ENCODE assay signal across 26 cellular contexts in genomic region chr20:25364180-25364788, GRCh38. TPM values are rescaled to one million over a fixed set of nuclear protein-coding genes. Genes with fewer than 3 reads are reported as not detected.
DNase-seq lines count a peak whose midpoint lies in the region; ATAC-seq and TF ChIP-seq lines count a peak whose summit lies in the region.
"Had no signal": no experiment of that assay in that cellular context is flagged by ENCODE, and none has a peak within 500 bp of the region (broad histone marks: within the 10 kb centered on the region; RNA-seq: fewer than 3 reads in every experiment).

No MANE protein-coding gene starts in this region.

- peak; percentile 77 for ATAC-seq in GM23338
- peak; percentile 58 for ATAC-seq in PC-3
- ATAC-seq in memory B cell (ENCODE audit: low read depth), result no peak
- ATAC-seq in HG02798 (IDR thresholded peaks at IDR 0.05; ENCODE audit: poor library complexity, unreplicated experiment), result no peak
- ATAC-seq: left cardiac atrium, right cardiac atrium had no signal

- no TSS peak for BruUV-seq in PC-3 (replicated peaks; lab: Mats Ljungman, UMichigan)

- H3K4me1 Mint-ChIP-seq in GM23338, result peaks cover 24% of the 10 kb centered on the region
- peaks cover 5% of the 10 kb centered on the region for H3K4me1 Mint-ChIP-seq in memory B cell

- H3K4me3 Mint-ChIP-seq in GM23338, result no peak overlapping the region
- no peak overlapping the region for H3K4me3 Mint-ChIP-seq in memory B cell
- H3K4me3 Mint-ChIP-seq: activated naive CD8-positive, alpha-beta T cell treated with anti-CD3 and anti-CD28 coated beads for 36 hours; neural progenitor cell had no signal

- H3K9ac ChIP-seq in PC-3 (ENCODE audit: low read length), result no peak overlapping the region
- H3K9ac ChIP-seq: neural progenitor cell had no signal

- H3K27ac ChIP-seq in GM23338 (ENCODE audit: low read depth) (peak overlapping the region; percentile 59; the same call in 1 of the 2 replicates), PC-3 (ENCODE audit: low read length) (peak overlapping the region; percentile 2; the same call in 1 of the 2 replicates)
- H3K27ac ChIP-seq: ascending aorta, HL-60, neural progenitor cell, RWPE1 had no signal

- H3K4me1 ChIP-seq in GM23338 (ENCODE audit: insufficient read depth), result peaks cover 28% of the 10 kb centered on the region
- H3K4me1 ChIP-seq in PC-3 (ENCODE audit: insufficient read depth, low read length), result peaks cover 17% of the 10 kb centered on the region
- H3K4me1 ChIP-seq: ascending aorta, BE2C, neural progenitor cell had no signal

- H3K4me2 ChIP-seq in GM23338 (peak overlapping the region; percentile 45), PC-3 (ENCODE audit: low read length) (no peak overlapping the region)
- H3K4me2 ChIP-seq: neural progenitor cell had no signal

- POLR2A ChIA-PET in PC-3 (lab: Charles Lee; ENCODE audit: unreplicated experiment), result interaction anchor here (0.6 kb wide), 1 partner anchor 29 kb away, joined by 6 read pairs; no protein-coding TSS in a partner anchor

- 0 out of 2 replicates have a peak, but pooled peaks cover 5% of the 10 kb centered on the region for H3F3A ChIP-seq in GM23338 (replicated peaks; ENCODE audit: low read depth)
- H3F3A ChIP-seq in PC-3 (ENCODE audit: low read length, unreplicated experiment), result no peaks in the 10 kb centered on the region

- peaks cover 99% of the 10 kb centered on the region for H3K79me2 ChIP-seq in GM23338 (replicated peaks; ENCODE audit: insufficient read depth)
- H3K79me2 ChIP-seq in PC-3 (ENCODE audit: low read length), result peaks cover 19% of the 10 kb centered on the region; the same call in 1 of the 2 replicates

- H3K36me3 Mint-ChIP-seq in GM23338 (ENCODE audit: low read depth), result peaks cover 27% of the 10 kb centered on the region
- peaks cover 2% of the 10 kb centered on the region for H3K36me3 Mint-ChIP-seq in memory B cell

- TF ChIP-seq CTCF in GM23338 (conservative IDR thresholded peaks at IDR 0.05; ENCODE audit: low read depth in 2 of 2), result no peak
- no peak for TF ChIP-seq CTCF in PC-3 (conservative IDR thresholded peaks at IDR 0.05; ENCODE audit: low read depth, low read length)
- no peak for TF ChIP-seq CTCF in cardiac fibroblast (IDR thresholded peaks at IDR 0.05; ENCODE audit: low read depth, low read length)

- no peaks in the 10 kb centered on the region for H3K36me3 ChIP-seq in GM23338 (ENCODE audit: insufficient read depth)
- H3K36me3 ChIP-seq in PC-3 (ENCODE audit: low read depth, low read length), result peaks cover 6% of the 10 kb centered on the region; the same call in 1 of the 2 replicates
- H3K36me3 ChIP-seq: ascending aorta, BE2C, neural progenitor cell had no signal

- H3K9me2 ChIP-seq in GM23338 (ENCODE audit: insufficient read depth) (peaks cover 11% of the 10 kb centered on the region; the same call in 1 of the 2 replicates), PC-3 (replicated peaks; ENCODE audit: low read length) (no peaks in the 10 kb centered on the region)

- H3K4me3 ChIP-seq in GM23338 (no peak overlapping the region), PC-3 (ENCODE audit: low read length) (no peak overlapping the region), cardiac fibroblast (replicated peaks in 1 of 2; ENCODE audit: low read depth in 2 of 2, low read length in 2 of 2) (no peak overlapping the region)
- H3K4me3 ChIP-seq: ascending aorta, neural progenitor cell had no signal

- H4K20me1 ChIP-seq in GM23338 (replicated peaks; ENCODE audit: insufficient read depth) (peaks cover 9% of the 10 kb centered on the region; the same call in 1 of the 2 replicates), PC-3 (ENCODE audit: low read length) (no peaks in the 10 kb centered on the region)

- CTCF ChIA-PET in PC-3 (lab: Charles Lee), result no interaction called here

- H3K27ac Mint-ChIP-seq in GM23338 (no peak overlapping the region), memory B cell (peak overlapping the region; percentile 50)
- H3K27ac Mint-ChIP-seq: activated naive CD8-positive, alpha-beta T cell treated with anti-CD3 and anti-CD28 coated beads for 36 hours; neural progenitor cell had no signal

- H3K27me3 ChIP-seq in GM23338 (ENCODE audit: insufficient read depth) (no peaks in the 10 kb centered on the region), PC-3 (ENCODE audit: low read length) (no peaks in the 10 kb centered on the region)
- H3K27me3 ChIP-seq: ascending aorta, BE2C, neural progenitor cell had no signal

- intact Hi-C loops in PC-3 (cut with micrococcal nuclease), result loop anchor here (2.0 kb wide), 1 partner anchor 35 kb away; no protein-coding TSS in a partner anchor

- no peaks in the 10 kb centered on the region for H3K9me3 ChIP-seq in PC-3 (ENCODE audit: low read length)
- H3K9me3 ChIP-seq: ascending aorta had no signal

- H3K9me3 Mint-ChIP-seq in GM23338, result peaks cover 9% of the 10 kb centered on the region; the same call in 2 of the 3 replicates
- H3K9me3 Mint-ChIP-seq in memory B cell, result no peaks in the 10 kb centered on the region

- no peak overlapping the region for H2AFZ ChIP-seq in GM23338
- no peak overlapping the region for H2AFZ ChIP-seq in PC-3 (ENCODE audit: low read length)
- H2AFZ ChIP-seq: neural progenitor cell had no signal

- DNase-seq in GM23338 (ENCODE audit: low spot score) (no peak), PC-3 (peak; percentile 43), cardiac fibroblast (ENCODE audit: low read depth in 2 of 2) (peak; percentile 15 to 41), memory B cell (ENCODE audit: low spot score in 2 of 2) (no peak), glomerular visceral epithelial cell (ENCODE audit: extremely low spot score) (no peak), OCI-M2 (lab: John Stamatoyannopoulos, UW; ENCODE audit: unreplicated experiment) (no peak)
- no peak for DNase-seq in activated CD4-positive, CD25-positive, alpha-beta regulatory T cell (lab: John Stamatoyannopoulos, UW)
- DNase-seq: ACHN; activated CD8-positive, alpha-beta memory T cell treated with anti-CD3 and anti-CD28 coated beads for 24 hours; activated effector memory CD4-positive, alpha-beta T cell treated with Interleukin-2 at 50 U/mL for 16 hours; activated naive CD8-positive, alpha-beta T cell treated with anti-CD3 and anti-CD28 coated beads for 36 hours; BE2C; COR-L47; GF-D8; left cardiac atrium; NCI-H1092 treated with DMSO at 0.1 percent for 48 hours; NCI-H1930; NCI-H774; right cardiac atrium; stimulated activated CD4-positive, alpha-beta T cell treated with anti-CD3 and anti-CD28 coated beads, Interleukin-2, amount 100 ng/mL, for 48 hours; trophoblast cell had no signal

- H3K27me3 Mint-ChIP-seq in GM23338 (ENCODE audit: insufficient read depth, low read depth, poor library complexity) (peaks cover 6% of the 10 kb centered on the region), memory B cell (no peaks in the 10 kb centered on the region)
- H3K27me3 Mint-ChIP-seq: activated naive CD8-positive, alpha-beta T cell treated with anti-CD3 and anti-CD28 coated beads for 36 hours had no signal

TF ChIP-seq in GM23338, 12 proteins besides CTCF, POLR2A, EP300 and RAD21 (continues in another document):
- TF ChIP-seq NANOG (IDR thresholded peaks at IDR 0.05; ENCODE audit: borderline replicate concordance), result no peak
- no peak for TF ChIP-seq STAT1 (IDR thresholded peaks at IDR 0.05; ENCODE audit: unreplicated experiment)
- no peak for TF ChIP-seq CREB1 (CRISPR knock-in tag; IDR thresholded peaks at IDR 0.05; ENCODE audit: low read depth)
- TF ChIP-seq ZNF114 (CRISPR knock-in tag; IDR thresholded peaks at IDR 0.05), result no peak
- no peak for TF ChIP-seq POLR2AphosphoS5 (IDR thresholded peaks at IDR 0.05; ENCODE audit: low read depth)
- TF ChIP-seq ETS1 (IDR thresholded peaks at IDR 0.05), result no peak
- TF ChIP-seq ZNF331 (CRISPR knock-in tag; IDR thresholded peaks at IDR 0.05; ENCODE audit: low read depth), result no peak
- no peak for TF ChIP-seq REST (IDR thresholded peaks at IDR 0.05; ENCODE audit: unreplicated experiment)
- no peak for TF ChIP-seq EZH2 (IDR thresholded peaks at IDR 0.05; ENCODE audit: low read depth, unreplicated experiment)
- TF ChIP-seq JUNB (IDR thresholded peaks at IDR 0.05; ENCODE audit: unreplicated experiment), result no peak

RNA-seq across cellular contexts. Expression of gene ABHD12, which starts 26.4 kb away (rescaled TPM):
- total RNA-seq in GM23338 (2014; rRNA removed; shearing (Covaris generic)), result 57.8 and 63.8 TPM in 2 replicates
- 40.2 and 40.8 TPM in 2 replicates for polyA plus RNA-seq in GM23338 (2016; fragmentation: Nextera tagmentation; extraction: Ambion mirVana)
- total RNA-seq in PC-3 (2014; rRNA removed), result 48.3 and 64.2 TPM in 2 replicates

RNA-seq across cellular contexts. Expression of gene GINS1, which starts 43.2 kb away (rescaled TPM):
- total RNA-seq in GM23338 (2014; rRNA removed; shearing (Covaris generic)), result 62.5 and 65.4 TPM in 2 replicates
- polyA plus RNA-seq in GM23338 (2016; fragmentation: Nextera tagmentation; extraction: Ambion mirVana), result 31.7 and 32.0 TPM in 2 replicates
- 27.5 and 28.1 TPM in 2 replicates for total RNA-seq in PC-3 (2014; rRNA removed)
- total RNA-seq: ascending aorta had no signal

Comparison
In these comparisons a context has a peak if more than half of its experiments do, and no peak if none do; other contexts are left out.
1. ATAC-seq: peak in GM23338 (single experiment) and PC-3 (single experiment); none in memory B cell (single experiment) and HG02798 (single experiment).
2. DNase-seq: peak in PC-3 (single experiment) and cardiac fibroblast (2 of 2); none in GM23338 (single experiment), memory B cell (0 of 2), activated CD4-positive, CD25-positive, alpha-beta regulatory T cell (0 of 4), glomerular visceral epithelial cell (single experiment) and OCI-M2 (single experiment).